ENCODE assay signal across 8 cellular contexts in genomic region chr3:190811775-190812480, GRCh38. TPM values are rescaled to one million over a fixed set of nuclear protein-coding genes. Genes with fewer than 3 reads are reported as not detected.
DNase-seq lines count a peak whose midpoint lies in the region; ATAC-seq, FAIRE-seq and TF ChIP-seq lines count a peak whose summit lies in the region.

No MANE protein-coding gene starts in this region.

- H4K20me1 ChIP-seq in DOHH2 (ENCODE audit: control insufficient read depth, insufficient read depth, low read depth, low read length) = no peaks in the 10 kb centered on the region

- no peaks in the 10 kb centered on the region for H3K9me3 ChIP-seq in DOHH2 (ENCODE audit: control insufficient read depth, insufficient read depth, low read length)

- no peaks in the 10 kb centered on the region for H3F3A ChIP-seq in DOHH2 (ENCODE audit: control insufficient read depth, insufficient read depth)

- no peak overlapping the region for H3K27ac ChIP-seq in DOHH2 (ENCODE audit: low read depth, low read length)

- 39 to 41% methylated on average over 14 of the region's 14 CpGs for WGBS in lower leg skin, 2 donors

- no peak overlapping the region for H3K4me2 ChIP-seq in DOHH2 (ENCODE audit: low read length)

- H3K27me3 ChIP-seq in DOHH2 (ENCODE audit: control insufficient read depth, low read length) = peaks cover 4% of the 10 kb centered on the region; the same call in 1 of the 2 replicates

- intact Hi-C loops in lower leg skin (cut with DNase I; ENCODE audit: low total_unique reads) = no loop called here

- peak; percentile 82 for TF ChIP-seq CTCF in DOHH2 (IDR thresholded peaks at IDR 0.05; ENCODE audit: low read depth, low read length, poor library complexity, severe bottlenecking)
- peak; percentile 79 for TF ChIP-seq CTCF in epithelial cell of proximal tubule (conservative IDR thresholded peaks at IDR 0.05; ENCODE audit: low read depth, low read length)
- TF ChIP-seq CTCF in lower leg skin (IDR thresholded peaks at IDR 0.05) = no peak

- H3K4me3 ChIP-seq in DOHH2 (ENCODE audit: low read length) (no peak overlapping the region), epithelial cell of proximal tubule (ENCODE audit: low read depth, low read length) (peak overlapping the region; percentile 39), lower leg skin (ENCODE audit: low read depth, poor library complexity, severe bottlenecking) (no peak overlapping the region)

- H3K9me2 ChIP-seq in DOHH2 (replicated peaks; ENCODE audit: control insufficient read depth, low read length) = no peaks in the 10 kb centered on the region

- peak; percentile 87 for ATAC-seq in GM21360 (IDR thresholded peaks at IDR 0.05; ENCODE audit: unreplicated experiment)

- no peak for TF ChIP-seq POLR2A in lower leg skin (IDR thresholded peaks at IDR 0.05)

- no peaks in the 10 kb centered on the region for H3K36me3 ChIP-seq in DOHH2 (ENCODE audit: control insufficient read depth, low read length)

- no peaks in the 10 kb centered on the region for H3K4me1 ChIP-seq in DOHH2 (ENCODE audit: control insufficient read depth, low read length)

- DNase-seq in HTR-8/SVneo (ENCODE audit: insufficient read length, low spot score) (peak; percentile 41), RKO (ENCODE audit: low spot score) (peak; percentile 72), epithelial cell of proximal tubule (ENCODE audit: low read depth) (peak; percentile 72), nucleus accumbens (lab: John Stamatoyannopoulos, UW) (peak in 32 of 56 donors; percentile 0 to 58 (median 8)), lower leg skin (ENCODE audit: low spot score in 2 of 2) (no peak)
- no peak for DNase-seq in activated CD4-positive, CD25-positive, alpha-beta regulatory T cell treated with anti-CD3 and anti-CD28 coated beads, Interleukin-2, amount 50 U/mL, for 72 hours

- no peak for FAIRE-seq in HTR-8/SVneo (lab: Jason Lieb, UNC)

- H3K79me2 ChIP-seq in DOHH2 (ENCODE audit: control insufficient read depth, low read length) = no peaks in the 10 kb centered on the region

RNA-seq across cellular contexts. Expression of gene GMNC, which starts 50.6 kb away (rescaled TPM):
- 0.14 and 1.5 TPM in 2 replicates for total RNA-seq in epithelial cell of proximal tubule
- total RNA-seq in lower leg skin = not detected

Comparison
In these comparisons a context has a peak if more than half of its experiments do, and no peak if none do; other contexts are left out.
1. CTCF ChIP-seq: peak in DOHH2 (single experiment) and epithelial cell of proximal tubule (single experiment); none in lower leg skin (0 of 3).
2. DNase-seq: peak in HTR-8/SVneo (single experiment), RKO (single experiment), epithelial cell of proximal tubule (single experiment) and nucleus accumbens (32 of 56); none in activated CD4-positive, CD25-positive, alpha-beta regulatory T cell treated with anti-CD3 and anti-CD28 coated beads, Interleukin-2, amount 50 U/mL, for 72 hours (single experiment) and lower leg skin (0 of 2).